In the genomic region with DNA sequence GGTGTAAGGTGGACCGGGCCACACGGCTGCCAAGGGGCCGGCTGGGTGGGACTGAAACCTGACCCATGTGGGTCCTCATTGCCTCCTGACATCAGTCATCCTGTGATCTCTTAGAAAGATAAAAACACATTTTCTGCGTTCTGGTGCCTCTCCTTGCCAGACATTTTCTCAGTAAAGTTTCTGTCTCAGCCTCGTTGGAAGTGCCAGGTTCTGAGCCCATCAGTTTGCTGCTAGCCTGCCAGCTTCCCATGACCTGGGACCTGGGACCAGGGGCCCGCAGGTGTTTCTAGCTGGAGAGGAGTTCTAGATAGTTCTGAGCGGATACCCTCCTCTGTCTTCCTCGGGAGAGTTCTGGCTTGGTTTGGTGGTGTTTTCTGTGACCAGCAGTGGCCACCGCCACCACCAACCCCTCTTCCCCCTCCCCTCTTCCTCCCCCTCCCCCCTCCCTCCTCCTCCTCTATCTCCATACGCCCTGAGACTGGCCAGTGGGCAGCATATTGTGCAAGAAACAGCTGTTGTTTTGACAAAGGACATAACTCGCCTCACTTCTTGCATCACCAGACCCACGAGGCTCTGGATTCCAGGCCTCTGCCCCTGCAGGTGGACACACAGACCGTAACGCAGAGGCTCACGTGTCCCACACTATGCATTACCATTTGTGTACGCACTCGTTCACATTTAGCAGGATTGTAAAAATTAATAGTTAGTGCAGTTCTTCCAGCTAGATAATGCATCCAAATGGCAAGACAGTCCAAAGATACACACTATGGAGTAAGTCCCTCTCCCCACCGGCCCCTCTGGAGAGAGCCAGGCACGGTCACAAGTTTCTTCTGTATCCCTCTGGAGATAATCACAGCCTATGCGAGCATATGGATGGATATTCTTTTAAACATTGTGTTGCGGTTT, we compare ENCODE assay signal across 10 cellular contexts.
A peak's percentile ranks its signal among the peaks of the same experiment; 100 is the strongest.
DNase-seq lines count a peak whose midpoint lies in the region; ATAC-seq and TF ChIP-seq lines count a peak whose summit lies in the region.
"Had no signal": no experiment of that assay in that cellular context is flagged by ENCODE, and none has a peak within 500 bp of the region (broad histone marks: within the 10 kb centered on the region; RNA-seq: fewer than 3 reads in every experiment).

No MANE protein-coding gene starts in this region.

- H3K4me1 ChIP-seq in mammary epithelial cell (ENCODE audit: insufficient read depth, low read length): no peaks in the 10 kb centered on the region
- H3K4me1 ChIP-seq in aorta (ENCODE audit: control insufficient read depth in 1 of 2, insufficient read depth in 2 of 2, low read length in 2 of 2): no peaks in the 10 kb centered on the region

- H3K9me3 Mint-ChIP-seq in MCF 10A (ENCODE audit: unreplicated experiment): no peaks in the 10 kb centered on the region
- H3K9me3 Mint-ChIP-seq in CD4-positive, alpha-beta T cell: no peaks in the 10 kb centered on the region
- H3K9me3 Mint-ChIP-seq: stimulated activated effector memory CD8-positive, alpha-beta T cell treated with anti-CD3 and anti-CD28 coated beads, Interleukin-12 subunit alpha, Interleukin-12 subunit beta, amount 100 ng/mL, for 72 hours had no signal

- CTCF ChIA-PET in MCF 10A (lab: Yijun Ruan, JAX) (interaction anchor here (0.6 to 1.2 kb wide), 3 partner anchors 19 to 303 kb away, joined by 3 read pairs; no protein-coding TSS in a partner anchor), mammary epithelial cell (lab: Charles Lee; ENCODE audit: low non-redundant PET) (no interaction called here)
- CTCF ChIA-PET in CD4-positive, alpha-beta T cell (lab: Charles Lee): no interaction called here

- H3K27ac Mint-ChIP-seq in MCF 10A (ENCODE audit: low read depth, unreplicated experiment): no peak overlapping the region
- no peak overlapping the region for H3K27ac Mint-ChIP-seq in CD4-positive, alpha-beta T cell
- H3K27ac Mint-ChIP-seq: stimulated activated effector memory CD8-positive, alpha-beta T cell treated with anti-CD3 and anti-CD28 coated beads, Interleukin-12 subunit alpha, Interleukin-12 subunit beta, amount 100 ng/mL, for 72 hours had no signal

- DNase-seq in MCF 10A (ENCODE audit: unreplicated experiment) (peak; percentile 8), mammary epithelial cell (no peak), fibroblast of the conjunctiva (ENCODE audit: low read depth) (peak; percentile 55), myocyte (ENCODE audit: low read depth) (peak; percentile 85), aorta (peak; percentile 57 to 65), cerebellar cortex (ENCODE audit: low spot score) (no peak)
- no peak for DNase-seq in CD4-positive, alpha-beta T cell
- DNase-seq: anterior cingulate cortex had no signal

- H3K4me2 ChIP-seq in mammary epithelial cell (ENCODE audit: insufficient read depth, low read depth, low read length): no peak overlapping the region

- H3K4me3 Mint-ChIP-seq in MCF 10A (ENCODE audit: unreplicated experiment): no peak overlapping the region
- H3K4me3 Mint-ChIP-seq in CD4-positive, alpha-beta T cell: no peak overlapping the region
- H3K4me3 Mint-ChIP-seq: stimulated activated effector memory CD8-positive, alpha-beta T cell treated with anti-CD3 and anti-CD28 coated beads, Interleukin-12 subunit alpha, Interleukin-12 subunit beta, amount 100 ng/mL, for 72 hours had no signal

- H3K4me3 ChIP-seq in mammary epithelial cell (replicated peaks in 1 of 3; ENCODE audit: insufficient read depth in 1 of 3, low read depth in 2 of 3, low read length in 3 of 3): no peak overlapping the region
- no peak overlapping the region for H3K4me3 ChIP-seq in aorta (ENCODE audit: low read length in 2 of 2)

- ATAC-seq in aorta (ENCODE audit: low FRiP score) (peak; percentile 45), HG03469 (IDR thresholded peaks at IDR 0.05; ENCODE audit: unreplicated experiment) (no peak)
- no peak for ATAC-seq in CD4-positive, alpha-beta T cell (ENCODE audit: poor library complexity)
- ATAC-seq: stimulated activated effector memory CD8-positive, alpha-beta T cell treated with anti-CD3 and anti-CD28 coated beads, Interleukin-12 subunit alpha, Interleukin-12 subunit beta, amount 100 ng/mL, for 72 hours had no signal

- peaks cover 18% of the 10 kb centered on the region for H3K36me3 Mint-ChIP-seq in MCF 10A (ENCODE audit: insufficient read depth, unreplicated experiment)
- H3K36me3 Mint-ChIP-seq in CD4-positive, alpha-beta T cell (ENCODE audit: low read depth): peaks cover 27% of the 10 kb centered on the region

- H3K36me3 ChIP-seq in mammary epithelial cell (ENCODE audit: insufficient read depth, low read length) (no peaks in the 10 kb centered on the region), aorta (ENCODE audit: control insufficient read depth in 1 of 2, insufficient read depth in 2 of 2, low read length in 1 of 2) (no peaks in the 10 kb centered on the region)

- in situ Hi-C loops in mammary epithelial cell (cut with MboI; ENCODE audit: low sequenced_read_pairs in 2 of 2): no loop called here

- no peak overlapping the region for H3K9ac ChIP-seq in mammary epithelial cell (ENCODE audit: insufficient read depth, low read length)

- H3K9me3 ChIP-seq in mammary epithelial cell (replicated peaks; ENCODE audit: insufficient read depth, low read length): no peaks in the 10 kb centered on the region
- H3K9me3 ChIP-seq in aorta (ENCODE audit: control insufficient read depth, low read length): no peaks in the 10 kb centered on the region
- H3K9me3 ChIP-seq in CD4-positive, alpha-beta T cell (ENCODE audit: control insufficient read depth, low read length): no peaks in the 10 kb centered on the region

- dilution Hi-C loops in mammary epithelial cell (cut with HindIII; ENCODE audit: low sequenced_read_pairs): no loop called here

- intact Hi-C loops in MCF 10A (cut with micrococcal nuclease): no loop called here
- intact Hi-C loops in mammary epithelial cell (cut with micrococcal nuclease): no loop called here
- intact Hi-C loops in aorta (cut with DNase I): no loop called here
- intact Hi-C loops in CD4-positive, alpha-beta T cell (cut with DNase I, micrococcal nuclease): no loop called here

- WGBS in mammary epithelial cell (ENCODE audit: low coverage, missing lambda C conversion rate): 94% methylated on average over 12 of the region's 21 CpGs
- WGBS in aorta, 2 donors: 68 to 71% methylated on average over 21 of the region's 21 CpGs

- POLR2A ChIA-PET in MCF 10A (lab: Yijun Ruan, JAX): interaction anchor here (0.6 kb wide), 1 partner anchor 29 kb away, joined by 3 read pairs; no protein-coding TSS in a partner anchor
- POLR2A ChIA-PET in CD4-positive, alpha-beta T cell (lab: Charles Lee): no interaction called here

- H3K79me2 ChIP-seq in mammary epithelial cell (ENCODE audit: insufficient read depth, low read length): peaks cover 10% of the 10 kb centered on the region

- no TSS peak for BruUV-seq in MCF 10A (replicated peaks; lab: Mats Ljungman, UMichigan)
- no TSS peak for BruUV-seq in mammary epithelial cell (replicated peaks; lab: Mats Ljungman, UMichigan)

- H3K27me3 ChIP-seq in mammary epithelial cell (ENCODE audit: insufficient read depth, low read length): no peaks in the 10 kb centered on the region
- H3K27me3 ChIP-seq in aorta (ENCODE audit: control insufficient read depth in 1 of 2, insufficient read depth in 2 of 2, low read length in 1 of 2): no peaks in the 10 kb centered on the region
- H3K27me3 ChIP-seq in CD4-positive, alpha-beta T cell (ENCODE audit: control insufficient read depth, insufficient read depth, low read length): no peaks in the 10 kb centered on the region

- peaks cover 2% of the 10 kb centered on the region for H4K20me1 ChIP-seq in mammary epithelial cell (ENCODE audit: insufficient read depth, low read length)

- no peaks in the 10 kb centered on the region for H3K27me3 Mint-ChIP-seq in MCF 10A (ENCODE audit: insufficient read depth, unreplicated experiment)
- no peaks in the 10 kb centered on the region for H3K27me3 Mint-ChIP-seq in CD4-positive, alpha-beta T cell

- H3K27ac ChIP-seq in mammary epithelial cell (ENCODE audit: insufficient read depth, low read depth, low read length) (no peak overlapping the region), aorta (ENCODE audit: low read depth in 1 of 2, low read length in 2 of 2) (no peak overlapping the region)
- no peak overlapping the region for H3K27ac ChIP-seq in CD4-positive, alpha-beta T cell (ENCODE audit: low read depth, low read length)

- no peaks in the 10 kb centered on the region for H3K4me1 Mint-ChIP-seq in MCF 10A (ENCODE audit: insufficient read depth, unreplicated experiment)
- peaks cover 17% of the 10 kb centered on the region for H3K4me1 Mint-ChIP-seq in CD4-positive, alpha-beta T cell (ENCODE audit: low read depth)

- TF ChIP-seq CTCF in MCF 10A (IDR thresholded peaks at IDR 0.05; ENCODE audit: unreplicated experiment): no peak
- TF ChIP-seq CTCF in mammary epithelial cell (conservative IDR thresholded peaks at IDR 0.05 in 1 of 2, IDR thresholded peaks at IDR 0.05 in 1 of 2; ENCODE audit: extremely low read depth in 1 of 2, insufficient read depth in 1 of 2, low read depth in 1 of 2, low read length in 2 of 2): no peak
- TF ChIP-seq CTCF in CD4-positive, alpha-beta T cell (IDR thresholded peaks at IDR 0.05): no peak

- H2AFZ ChIP-seq in mammary epithelial cell (ENCODE audit: low read depth, low read length): no peak overlapping the region

Comparison
In these comparisons a context has a peak if more than half of its experiments do, and no peak if none do; other contexts are left out.
1. DNase-seq: peak in MCF 10A (single experiment), fibroblast of the conjunctiva (single experiment), myocyte (single experiment) and aorta (2 of 2); none in mammary epithelial cell (single experiment), CD4-positive, alpha-beta T cell (0 of 10) and cerebellar cortex (single experiment).